1 cellular context compared by ENCODE assay signal in the genomic region with DNA sequence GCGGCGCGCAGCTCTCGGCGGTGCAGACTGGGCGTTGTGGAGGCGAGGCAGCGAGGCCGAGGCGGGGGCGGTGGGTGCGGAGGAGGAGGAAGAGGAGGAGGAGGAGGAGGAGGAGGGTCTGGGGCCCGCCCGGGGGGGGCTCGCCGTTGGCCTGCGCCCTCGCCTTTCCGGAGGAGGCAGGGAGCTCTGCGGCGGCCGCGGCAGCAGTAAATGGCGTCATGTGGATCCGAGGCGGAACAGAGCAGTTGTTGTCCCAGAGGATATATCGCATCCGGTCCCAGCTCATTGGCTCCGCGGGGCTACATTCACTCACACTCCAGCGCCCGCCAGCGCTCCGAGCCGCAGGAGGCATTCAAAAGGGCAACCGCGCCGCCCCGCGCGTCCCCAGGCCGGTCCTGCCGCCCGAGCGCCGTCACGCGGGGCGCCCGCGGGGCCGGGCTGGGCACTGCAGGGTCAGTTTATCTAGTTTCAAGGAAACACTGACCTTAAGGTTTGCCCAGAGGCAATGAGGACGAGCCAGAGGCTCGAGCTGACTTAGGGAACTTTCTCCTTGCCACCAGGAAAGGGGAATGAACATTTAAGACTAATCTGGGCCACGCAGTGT.
TF ChIP-seq lines count a peak whose summit lies in the region.

A gene with protein sequence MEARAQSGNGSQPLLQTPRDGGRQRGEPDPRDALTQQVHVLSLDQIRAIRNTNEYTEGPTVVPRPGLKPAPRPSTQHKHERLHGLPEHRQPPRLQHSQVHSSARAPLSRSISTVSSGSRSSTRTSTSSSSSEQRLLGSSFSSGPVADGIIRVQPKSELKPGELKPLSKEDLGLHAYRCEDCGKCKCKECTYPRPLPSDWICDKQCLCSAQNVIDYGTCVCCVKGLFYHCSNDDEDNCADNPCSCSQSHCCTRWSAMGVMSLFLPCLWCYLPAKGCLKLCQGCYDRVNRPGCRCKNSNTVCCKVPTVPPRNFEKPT (minus strand): TSS at position 29 of the 604 bp plus-strand sequence. CDS start 3,421 bp downstream, outside the sequence.

TF ChIP-seq in HepG2, 621 proteins besides CTCF, POLR2A, EP300 and RAD21 (continued from another document and continues in another):
- TF ChIP-seq, protein P1, sequence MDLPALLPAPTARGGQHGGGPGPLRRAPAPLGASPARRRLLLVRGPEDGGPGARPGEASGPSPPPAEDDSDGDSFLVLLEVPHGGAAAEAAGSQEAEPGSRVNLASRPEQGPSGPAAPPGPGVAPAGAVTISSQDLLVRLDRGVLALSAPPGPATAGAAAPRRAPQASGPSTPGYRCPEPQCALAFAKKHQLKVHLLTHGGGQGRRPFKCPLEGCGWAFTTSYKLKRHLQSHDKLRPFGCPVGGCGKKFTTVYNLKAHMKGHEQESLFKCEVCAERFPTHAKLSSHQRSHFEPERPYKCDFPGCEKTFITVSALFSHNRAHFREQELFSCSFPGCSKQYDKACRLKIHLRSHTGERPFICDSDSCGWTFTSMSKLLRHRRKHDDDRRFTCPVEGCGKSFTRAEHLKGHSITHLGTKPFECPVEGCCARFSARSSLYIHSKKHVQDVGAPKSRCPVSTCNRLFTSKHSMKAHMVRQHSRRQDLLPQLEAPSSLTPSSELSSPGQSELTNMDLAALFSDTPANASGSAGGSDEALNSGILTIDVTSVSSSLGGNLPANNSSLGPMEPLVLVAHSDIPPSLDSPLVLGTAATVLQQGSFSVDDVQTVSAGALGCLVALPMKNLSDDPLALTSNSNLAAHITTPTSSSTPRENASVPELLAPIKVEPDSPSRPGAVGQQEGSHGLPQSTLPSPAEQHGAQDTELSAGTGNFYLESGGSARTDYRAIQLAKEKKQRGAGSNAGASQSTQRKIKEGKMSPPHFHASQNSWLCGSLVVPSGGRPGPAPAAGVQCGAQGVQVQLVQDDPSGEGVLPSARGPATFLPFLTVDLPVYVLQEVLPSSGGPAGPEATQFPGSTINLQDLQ (CRISPR knock-in tag; IDR thresholded peaks at IDR 0.05) = no peak
- TF ChIP-seq TCF7L2 (IDR thresholded peaks at IDR 0.05; ENCODE audit: low read depth, low read length) (no peak), POGZ (CRISPR knock-in tag; IDR thresholded peaks at IDR 0.05) (peak; percentile 86), SP2 (CRISPR knock-in tag; IDR thresholded peaks at IDR 0.05) (peak; percentile 41; the same call in 1 of the 2 replicates), ZNF3 (CRISPR knock-in tag; IDR thresholded peaks at IDR 0.05) (no peak), ZFP62 (CRISPR knock-in tag; IDR thresholded peaks at IDR 0.05) (no peak), ZNF776 (CRISPR knock-in tag; IDR thresholded peaks at IDR 0.05) (no peak), ZFYVE20 (CRISPR knock-in tag; IDR thresholded peaks at IDR 0.05; ENCODE audit: borderline replicate concordance, low read depth) (no peak; the same call in 1 of the 2 replicates), NFE2L2 (IDR thresholded peaks at IDR 0.05; ENCODE audit: low read length) (no peak), ZNF709 (CRISPR knock-in tag; IDR thresholded peaks at IDR 0.05) (no peak), KDM2A (CRISPR knock-in tag; IDR thresholded peaks at IDR 0.05; ENCODE audit: borderline replicate concordance, low read depth) (peak; percentile 67), BHLHE40 (IDR thresholded peaks at IDR 0.05; ENCODE audit: low read length) (peak; percentile 3; the same call in 1 of the 2 replicates), ZKSCAN5 (CRISPR knock-in tag; IDR thresholded peaks at IDR 0.05) (no peak), GATAD2A (CRISPR knock-in tag; IDR thresholded peaks at IDR 0.05) (peak; percentile 50; the same call in 1 of the 2 replicates), ZNF546 (CRISPR knock-in tag; conservative IDR thresholded peaks at IDR 0.05) (no peak), ZBTB8A (CRISPR knock-in tag; IDR thresholded peaks at IDR 0.05; ENCODE audit: borderline replicate concordance, low read depth) (no peak), ZNF446 (CRISPR knock-in tag; IDR thresholded peaks at IDR 0.05) (0 out of 2 replicates have a peak, but pooled peaks have one; percentile 49), ZNF331 (CRISPR knock-in tag; IDR thresholded peaks at IDR 0.05) (peak; percentile 59; the same call in 1 of the 2 replicates), ZNF33B (CRISPR knock-in tag; IDR thresholded peaks at IDR 0.05) (no peak), RFX5 (IDR thresholded peaks at IDR 0.05; ENCODE audit: low read depth, low read length) (peak; percentile 70), ZSCAN29 (CRISPR knock-in tag; conservative IDR thresholded peaks at IDR 0.05) (no peak), TMF1 (CRISPR knock-in tag; IDR thresholded peaks at IDR 0.05; ENCODE audit: low read depth) (no peak), MXI1 (IDR thresholded peaks at IDR 0.05; ENCODE audit: borderline replicate concordance, low read depth, low read length) (peak; percentile 72; the same call in 1 of the 3 replicates), ZNF12 (CRISPR knock-in tag; IDR thresholded peaks at IDR 0.05) (no peak), KAT7 (CRISPR knock-in tag; IDR thresholded peaks at IDR 0.05; ENCODE audit: borderline replicate concordance) (no peak; the same call in 1 of the 2 replicates), RBM22 (optimal IDR thresholded peaks at IDR 0.05; ENCODE audit: low read length) (no peak), SUZ12 (IDR thresholded peaks at IDR 0.05; ENCODE audit: low read depth, low read length) (no peak), DR1 (CRISPR knock-in tag; IDR thresholded peaks at IDR 0.05) (peak; percentile 81; the same call in 1 of the 2 replicates), ZNF879 (CRISPR knock-in tag; IDR thresholded peaks at IDR 0.05) (no peak), TRIM24 (CRISPR knock-in tag; IDR thresholded peaks at IDR 0.05) (no peak), NR1H2 (CRISPR knock-in tag; IDR thresholded peaks at IDR 0.05; ENCODE audit: borderline replicate concordance, low read depth) (no peak)
- TF ChIP-seq, protein P2, sequence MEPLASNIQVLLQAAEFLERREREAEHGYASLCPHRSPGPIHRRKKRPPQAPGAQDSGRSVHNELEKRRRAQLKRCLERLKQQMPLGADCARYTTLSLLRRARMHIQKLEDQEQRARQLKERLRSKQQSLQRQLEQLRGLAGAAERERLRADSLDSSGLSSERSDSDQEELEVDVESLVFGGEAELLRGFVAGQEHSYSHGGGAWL (CRISPR knock-in tag; IDR thresholded peaks at IDR 0.05) = peak; percentile 31; the same call in 1 of the 2 replicates
- TF ChIP-seq, protein P3, sequence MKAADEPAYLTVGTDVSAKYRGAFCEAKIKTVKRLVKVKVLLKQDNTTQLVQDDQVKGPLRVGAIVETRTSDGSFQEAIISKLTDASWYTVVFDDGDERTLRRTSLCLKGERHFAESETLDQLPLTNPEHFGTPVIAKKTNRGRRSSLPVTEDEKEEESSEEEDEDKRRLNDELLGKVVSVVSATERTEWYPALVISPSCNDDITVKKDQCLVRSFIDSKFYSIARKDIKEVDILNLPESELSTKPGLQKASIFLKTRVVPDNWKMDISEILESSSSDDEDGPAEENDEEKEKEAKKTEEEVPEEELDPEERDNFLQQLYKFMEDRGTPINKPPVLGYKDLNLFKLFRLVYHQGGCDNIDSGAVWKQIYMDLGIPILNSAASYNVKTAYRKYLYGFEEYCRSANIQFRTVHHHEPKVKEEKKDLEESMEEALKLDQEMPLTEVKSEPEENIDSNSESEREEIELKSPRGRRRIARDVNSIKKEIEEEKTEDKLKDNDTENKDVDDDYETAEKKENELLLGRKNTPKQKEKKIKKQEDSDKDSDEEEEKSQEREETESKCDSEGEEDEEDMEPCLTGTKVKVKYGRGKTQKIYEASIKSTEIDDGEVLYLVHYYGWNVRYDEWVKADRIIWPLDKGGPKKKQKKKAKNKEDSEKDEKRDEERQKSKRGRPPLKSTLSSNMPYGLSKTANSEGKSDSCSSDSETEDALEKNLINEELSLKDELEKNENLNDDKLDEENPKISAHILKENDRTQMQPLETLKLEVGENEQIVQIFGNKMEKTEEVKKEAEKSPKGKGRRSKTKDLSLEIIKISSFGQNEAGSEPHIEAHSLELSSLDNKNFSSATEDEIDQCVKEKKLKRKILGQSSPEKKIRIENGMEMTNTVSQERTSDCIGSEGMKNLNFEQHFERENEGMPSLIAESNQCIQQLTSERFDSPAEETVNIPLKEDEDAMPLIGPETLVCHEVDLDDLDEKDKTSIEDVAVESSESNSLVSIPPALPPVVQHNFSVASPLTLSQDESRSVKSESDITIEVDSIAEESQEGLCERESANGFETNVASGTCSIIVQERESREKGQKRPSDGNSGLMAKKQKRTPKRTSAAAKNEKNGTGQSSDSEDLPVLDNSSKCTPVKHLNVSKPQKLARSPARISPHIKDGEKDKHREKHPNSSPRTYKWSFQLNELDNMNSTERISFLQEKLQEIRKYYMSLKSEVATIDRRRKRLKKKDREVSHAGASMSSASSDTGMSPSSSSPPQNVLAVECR (CRISPR knock-in tag; IDR thresholded peaks at IDR 0.05; ENCODE audit: borderline replicate concordance) = no peak; the same call in 1 of the 2 replicates
- TF ChIP-seq, protein P4, sequence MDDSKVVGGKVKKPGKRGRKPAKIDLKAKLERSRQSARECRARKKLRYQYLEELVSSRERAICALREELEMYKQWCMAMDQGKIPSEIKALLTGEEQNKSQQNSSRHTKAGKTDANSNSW (CRISPR knock-in tag; IDR thresholded peaks at IDR 0.05; ENCODE audit: borderline replicate concordance) = no peak
- TF ChIP-seq, protein P5, sequence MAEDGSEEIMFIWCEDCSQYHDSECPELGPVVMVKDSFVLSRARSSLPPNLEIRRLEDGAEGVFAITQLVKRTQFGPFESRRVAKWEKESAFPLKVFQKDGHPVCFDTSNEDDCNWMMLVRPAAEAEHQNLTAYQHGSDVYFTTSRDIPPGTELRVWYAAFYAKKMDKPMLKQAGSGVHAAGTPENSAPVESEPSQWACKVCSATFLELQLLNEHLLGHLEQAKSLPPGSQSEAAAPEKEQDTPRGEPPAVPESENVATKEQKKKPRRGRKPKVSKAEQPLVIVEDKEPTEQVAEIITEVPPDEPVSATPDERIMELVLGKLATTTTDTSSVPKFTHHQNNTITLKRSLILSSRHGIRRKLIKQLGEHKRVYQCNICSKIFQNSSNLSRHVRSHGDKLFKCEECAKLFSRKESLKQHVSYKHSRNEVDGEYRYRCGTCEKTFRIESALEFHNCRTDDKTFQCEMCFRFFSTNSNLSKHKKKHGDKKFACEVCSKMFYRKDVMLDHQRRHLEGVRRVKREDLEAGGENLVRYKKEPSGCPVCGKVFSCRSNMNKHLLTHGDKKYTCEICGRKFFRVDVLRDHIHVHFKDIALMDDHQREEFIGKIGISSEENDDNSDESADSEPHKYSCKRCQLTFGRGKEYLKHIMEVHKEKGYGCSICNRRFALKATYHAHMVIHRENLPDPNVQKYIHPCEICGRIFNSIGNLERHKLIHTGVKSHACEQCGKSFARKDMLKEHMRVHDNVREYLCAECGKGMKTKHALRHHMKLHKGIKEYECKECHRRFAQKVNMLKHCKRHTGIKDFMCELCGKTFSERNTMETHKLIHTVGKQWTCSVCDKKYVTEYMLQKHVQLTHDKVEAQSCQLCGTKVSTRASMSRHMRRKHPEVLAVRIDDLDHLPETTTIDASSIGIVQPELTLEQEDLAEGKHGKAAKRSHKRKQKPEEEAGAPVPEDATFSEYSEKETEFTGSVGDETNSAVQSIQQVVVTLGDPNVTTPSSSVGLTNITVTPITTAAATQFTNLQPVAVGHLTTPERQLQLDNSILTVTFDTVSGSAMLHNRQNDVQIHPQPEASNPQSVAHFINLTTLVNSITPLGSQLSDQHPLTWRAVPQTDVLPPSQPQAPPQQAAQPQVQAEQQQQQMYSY (CRISPR knock-in tag; IDR thresholded peaks at IDR 0.05) = no peak; the same call in 1 of the 2 replicates
- TF ChIP-seq, protein P6, sequence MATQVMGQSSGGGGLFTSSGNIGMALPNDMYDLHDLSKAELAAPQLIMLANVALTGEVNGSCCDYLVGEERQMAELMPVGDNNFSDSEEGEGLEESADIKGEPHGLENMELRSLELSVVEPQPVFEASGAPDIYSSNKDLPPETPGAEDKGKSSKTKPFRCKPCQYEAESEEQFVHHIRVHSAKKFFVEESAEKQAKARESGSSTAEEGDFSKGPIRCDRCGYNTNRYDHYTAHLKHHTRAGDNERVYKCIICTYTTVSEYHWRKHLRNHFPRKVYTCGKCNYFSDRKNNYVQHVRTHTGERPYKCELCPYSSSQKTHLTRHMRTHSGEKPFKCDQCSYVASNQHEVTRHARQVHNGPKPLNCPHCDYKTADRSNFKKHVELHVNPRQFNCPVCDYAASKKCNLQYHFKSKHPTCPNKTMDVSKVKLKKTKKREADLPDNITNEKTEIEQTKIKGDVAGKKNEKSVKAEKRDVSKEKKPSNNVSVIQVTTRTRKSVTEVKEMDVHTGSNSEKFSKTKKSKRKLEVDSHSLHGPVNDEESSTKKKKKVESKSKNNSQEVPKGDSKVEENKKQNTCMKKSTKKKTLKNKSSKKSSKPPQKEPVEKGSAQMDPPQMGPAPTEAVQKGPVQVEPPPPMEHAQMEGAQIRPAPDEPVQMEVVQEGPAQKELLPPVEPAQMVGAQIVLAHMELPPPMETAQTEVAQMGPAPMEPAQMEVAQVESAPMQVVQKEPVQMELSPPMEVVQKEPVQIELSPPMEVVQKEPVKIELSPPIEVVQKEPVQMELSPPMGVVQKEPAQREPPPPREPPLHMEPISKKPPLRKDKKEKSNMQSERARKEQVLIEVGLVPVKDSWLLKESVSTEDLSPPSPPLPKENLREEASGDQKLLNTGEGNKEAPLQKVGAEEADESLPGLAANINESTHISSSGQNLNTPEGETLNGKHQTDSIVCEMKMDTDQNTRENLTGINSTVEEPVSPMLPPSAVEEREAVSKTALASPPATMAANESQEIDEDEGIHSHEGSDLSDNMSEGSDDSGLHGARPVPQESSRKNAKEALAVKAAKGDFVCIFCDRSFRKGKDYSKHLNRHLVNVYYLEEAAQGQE (IDR thresholded peaks at IDR 0.05; ENCODE audit: borderline replicate concordance in 1 of 2, low read depth in 1 of 2, low read length in 2 of 2) = peak in 1 of 2 experiments; percentile 68; a peak in 1 of 4 replicates
- TF ChIP-seq, protein P7, sequence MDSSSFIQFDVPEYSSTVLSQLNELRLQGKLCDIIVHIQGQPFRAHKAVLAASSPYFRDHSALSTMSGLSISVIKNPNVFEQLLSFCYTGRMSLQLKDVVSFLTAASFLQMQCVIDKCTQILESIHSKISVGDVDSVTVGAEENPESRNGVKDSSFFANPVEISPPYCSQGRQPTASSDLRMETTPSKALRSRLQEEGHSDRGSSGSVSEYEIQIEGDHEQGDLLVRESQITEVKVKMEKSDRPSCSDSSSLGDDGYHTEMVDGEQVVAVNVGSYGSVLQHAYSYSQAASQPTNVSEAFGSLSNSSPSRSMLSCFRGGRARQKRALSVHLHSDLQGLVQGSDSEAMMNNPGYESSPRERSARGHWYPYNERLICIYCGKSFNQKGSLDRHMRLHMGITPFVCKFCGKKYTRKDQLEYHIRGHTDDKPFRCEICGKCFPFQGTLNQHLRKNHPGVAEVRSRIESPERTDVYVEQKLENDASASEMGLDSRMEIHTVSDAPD (CRISPR knock-in tag; IDR thresholded peaks at IDR 0.05) = no peak
- TF ChIP-seq, protein P8, sequence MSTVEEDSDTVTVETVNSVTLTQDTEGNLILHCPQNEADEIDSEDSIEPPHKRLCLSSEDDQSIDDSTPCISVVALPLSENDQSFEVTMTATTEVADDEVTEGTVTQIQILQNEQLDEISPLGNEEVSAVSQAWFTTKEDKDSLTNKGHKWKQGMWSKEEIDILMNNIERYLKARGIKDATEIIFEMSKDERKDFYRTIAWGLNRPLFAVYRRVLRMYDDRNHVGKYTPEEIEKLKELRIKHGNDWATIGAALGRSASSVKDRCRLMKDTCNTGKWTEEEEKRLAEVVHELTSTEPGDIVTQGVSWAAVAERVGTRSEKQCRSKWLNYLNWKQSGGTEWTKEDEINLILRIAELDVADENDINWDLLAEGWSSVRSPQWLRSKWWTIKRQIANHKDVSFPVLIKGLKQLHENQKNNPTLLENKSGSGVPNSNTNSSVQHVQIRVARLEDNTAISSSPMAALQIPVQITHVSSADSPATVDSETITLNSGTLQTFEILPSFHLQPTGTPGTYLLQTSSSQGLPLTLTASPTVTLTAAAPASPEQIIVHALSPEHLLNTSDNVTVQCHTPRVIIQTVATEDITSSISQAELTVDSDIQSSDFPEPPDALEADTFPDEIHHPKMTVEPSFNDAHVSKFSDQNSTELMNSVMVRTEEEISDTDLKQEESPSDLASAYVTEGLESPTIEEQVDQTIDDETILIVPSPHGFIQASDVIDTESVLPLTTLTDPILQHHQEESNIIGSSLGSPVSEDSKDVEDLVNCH (CRISPR knock-in tag; IDR thresholded peaks at IDR 0.05) = no peak
